Comparison of ENCODE assay signal across 2 cellular contexts in the genomic region with DNA sequence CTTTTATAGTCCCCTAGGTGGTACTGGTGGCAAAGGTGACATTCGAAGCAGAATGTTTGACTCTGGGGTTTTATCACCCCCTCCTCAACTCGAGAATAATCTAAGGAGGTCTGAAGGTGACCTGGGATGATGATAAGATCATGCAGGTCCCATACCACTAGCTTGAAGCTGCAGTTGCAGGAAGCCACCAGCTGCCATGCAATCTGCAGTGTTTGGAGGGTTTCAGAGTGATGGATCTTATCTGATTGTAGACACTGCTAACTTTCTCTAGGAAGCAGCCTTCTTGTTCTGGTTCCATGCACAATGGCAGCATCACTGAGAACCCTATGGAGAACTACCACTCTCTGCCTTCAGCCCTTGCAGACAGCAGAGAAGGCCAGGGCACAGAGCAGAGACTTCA.
TF ChIP-seq lines count a peak whose summit lies in the region.

No MANE protein-coding gene starts in this region.

TF ChIP-seq in HepG2, 621 proteins besides CTCF, POLR2A, EP300 and RAD21:
- no peak for TF ChIP-seq ZNF101 (CRISPR knock-in tag; IDR thresholded peaks at IDR 0.05; ENCODE audit: borderline replicate concordance, low read depth)
- no peak for TF ChIP-seq NRL (CRISPR knock-in tag; IDR thresholded peaks at IDR 0.05; ENCODE audit: borderline replicate concordance)
- TF ChIP-seq MTA3 (CRISPR knock-in tag; IDR thresholded peaks at IDR 0.05), result no peak
- no peak for TF ChIP-seq ZNF205 (CRISPR knock-in tag; IDR thresholded peaks at IDR 0.05)
- TF ChIP-seq, protein P1, sequence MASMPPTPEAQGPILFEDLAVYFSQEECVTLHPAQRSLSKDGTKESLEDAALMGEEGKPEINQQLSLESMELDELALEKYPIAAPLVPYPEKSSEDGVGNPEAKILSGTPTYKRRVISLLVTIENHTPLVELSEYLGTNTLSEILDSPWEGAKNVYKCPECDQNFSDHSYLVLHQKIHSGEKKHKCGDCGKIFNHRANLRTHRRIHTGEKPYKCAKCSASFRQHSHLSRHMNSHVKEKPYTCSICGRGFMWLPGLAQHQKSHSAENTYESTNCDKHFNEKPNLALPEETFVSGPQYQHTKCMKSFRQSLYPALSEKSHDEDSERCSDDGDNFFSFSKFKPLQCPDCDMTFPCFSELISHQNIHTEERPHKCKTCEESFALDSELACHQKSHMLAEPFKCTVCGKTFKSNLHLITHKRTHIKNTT (CRISPR knock-in tag; IDR thresholded peaks at IDR 0.05), result no peak
- no peak for TF ChIP-seq NBN (conservative IDR thresholded peaks at IDR 0.05)
- TF ChIP-seq, protein P2, sequence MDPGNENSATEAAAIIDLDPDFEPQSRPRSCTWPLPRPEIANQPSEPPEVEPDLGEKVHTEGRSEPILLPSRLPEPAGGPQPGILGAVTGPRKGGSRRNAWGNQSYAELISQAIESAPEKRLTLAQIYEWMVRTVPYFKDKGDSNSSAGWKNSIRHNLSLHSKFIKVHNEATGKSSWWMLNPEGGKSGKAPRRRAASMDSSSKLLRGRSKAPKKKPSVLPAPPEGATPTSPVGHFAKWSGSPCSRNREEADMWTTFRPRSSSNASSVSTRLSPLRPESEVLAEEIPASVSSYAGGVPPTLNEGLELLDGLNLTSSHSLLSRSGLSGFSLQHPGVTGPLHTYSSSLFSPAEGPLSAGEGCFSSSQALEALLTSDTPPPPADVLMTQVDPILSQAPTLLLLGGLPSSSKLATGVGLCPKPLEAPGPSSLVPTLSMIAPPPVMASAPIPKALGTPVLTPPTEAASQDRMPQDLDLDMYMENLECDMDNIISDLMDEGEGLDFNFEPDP (CRISPR knock-in tag; conservative IDR thresholded peaks at IDR 0.05), result no peak
- TF ChIP-seq FOXK2 (IDR thresholded peaks at IDR 0.05), result no peak
- TF ChIP-seq NCOA1 (CRISPR knock-in tag; IDR thresholded peaks at IDR 0.05), result no peak
- no peak for TF ChIP-seq FOXJ3 (CRISPR knock-in tag; IDR thresholded peaks at IDR 0.05; ENCODE audit: borderline replicate concordance)
- no peak for TF ChIP-seq SOX6 (IDR thresholded peaks at IDR 0.05)
- TF ChIP-seq SOX6 (CRISPR knock-in tag; IDR thresholded peaks at IDR 0.05), result no peak
- TF ChIP-seq, protein P3, sequence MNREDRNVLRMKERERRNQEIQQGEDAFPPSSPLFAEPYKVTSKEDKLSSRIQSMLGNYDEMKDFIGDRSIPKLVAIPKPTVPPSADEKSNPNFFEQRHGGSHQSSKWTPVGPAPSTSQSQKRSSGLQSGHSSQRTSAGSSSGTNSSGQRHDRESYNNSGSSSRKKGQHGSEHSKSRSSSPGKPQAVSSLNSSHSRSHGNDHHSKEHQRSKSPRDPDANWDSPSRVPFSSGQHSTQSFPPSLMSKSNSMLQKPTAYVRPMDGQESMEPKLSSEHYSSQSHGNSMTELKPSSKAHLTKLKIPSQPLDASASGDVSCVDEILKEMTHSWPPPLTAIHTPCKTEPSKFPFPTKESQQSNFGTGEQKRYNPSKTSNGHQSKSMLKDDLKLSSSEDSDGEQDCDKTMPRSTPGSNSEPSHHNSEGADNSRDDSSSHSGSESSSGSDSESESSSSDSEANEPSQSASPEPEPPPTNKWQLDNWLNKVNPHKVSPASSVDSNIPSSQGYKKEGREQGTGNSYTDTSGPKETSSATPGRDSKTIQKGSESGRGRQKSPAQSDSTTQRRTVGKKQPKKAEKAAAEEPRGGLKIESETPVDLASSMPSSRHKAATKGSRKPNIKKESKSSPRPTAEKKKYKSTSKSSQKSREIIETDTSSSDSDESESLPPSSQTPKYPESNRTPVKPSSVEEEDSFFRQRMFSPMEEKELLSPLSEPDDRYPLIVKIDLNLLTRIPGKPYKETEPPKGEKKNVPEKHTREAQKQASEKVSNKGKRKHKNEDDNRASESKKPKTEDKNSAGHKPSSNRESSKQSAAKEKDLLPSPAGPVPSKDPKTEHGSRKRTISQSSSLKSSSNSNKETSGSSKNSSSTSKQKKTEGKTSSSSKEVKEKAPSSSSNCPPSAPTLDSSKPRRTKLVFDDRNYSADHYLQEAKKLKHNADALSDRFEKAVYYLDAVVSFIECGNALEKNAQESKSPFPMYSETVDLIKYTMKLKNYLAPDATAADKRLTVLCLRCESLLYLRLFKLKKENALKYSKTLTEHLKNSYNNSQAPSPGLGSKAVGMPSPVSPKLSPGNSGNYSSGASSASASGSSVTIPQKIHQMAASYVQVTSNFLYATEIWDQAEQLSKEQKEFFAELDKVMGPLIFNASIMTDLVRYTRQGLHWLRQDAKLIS (CRISPR knock-in tag; IDR thresholded peaks at IDR 0.05), result no peak

TF ChIP-seq in H1, 55 proteins besides CTCF, POLR2A, EP300 and RAD21:
- TF ChIP-seq POLR2AphosphoS5 (IDR thresholded peaks at IDR 0.05; ENCODE audit: low read depth, low read length) (no peak), TCF12 (IDR thresholded peaks at IDR 0.05; ENCODE audit: low read depth, low read length) (no peak), KDM5A (IDR thresholded peaks at IDR 0.05; ENCODE audit: low read length) (no peak), GTF2F1 (IDR thresholded peaks at IDR 0.05; ENCODE audit: borderline replicate concordance, low read depth, low read length) (no peak), SIRT6 (IDR thresholded peaks at IDR 0.05; ENCODE audit: low read length) (no peak), SP2 (IDR thresholded peaks at IDR 0.05; ENCODE audit: low read length) (no peak), EZH2 (IDR thresholded peaks at IDR 0.05; ENCODE audit: low read depth, low read length, severe bottlenecking) (no peak), SP4 (IDR thresholded peaks at IDR 0.05; ENCODE audit: low read length) (no peak), BACH1 (IDR thresholded peaks at IDR 0.05; ENCODE audit: low read length) (no peak), CEBPB (IDR thresholded peaks at IDR 0.05; ENCODE audit: low read depth, low read length) (no peak), SAP30 (IDR thresholded peaks at IDR 0.05; ENCODE audit: insufficient read depth, insufficient replicate concordance, low read length) (no peak), CBX5 (IDR thresholded peaks at IDR 0.05; ENCODE audit: low read depth, low read length) (no peak), RXRA (IDR thresholded peaks at IDR 0.05; ENCODE audit: insufficient read depth, low read depth, low read length) (no peak), MAFK (IDR thresholded peaks at IDR 0.05; ENCODE audit: low read depth, low read length) (no peak), RBBP5 (IDR thresholded peaks at IDR 0.05; ENCODE audit: borderline replicate concordance, low read depth, low read length) (no peak)
- TF ChIP-seq, protein P4, sequence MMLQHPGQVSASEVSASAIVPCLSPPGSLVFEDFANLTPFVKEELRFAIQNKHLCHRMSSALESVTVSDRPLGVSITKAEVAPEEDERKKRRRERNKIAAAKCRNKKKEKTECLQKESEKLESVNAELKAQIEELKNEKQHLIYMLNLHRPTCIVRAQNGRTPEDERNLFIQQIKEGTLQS (IDR thresholded peaks at IDR 0.05; ENCODE audit: insufficient read depth, low read depth, low read length), result no peak
